Comparison of ENCODE assay signal across 21 cellular contexts in genomic region chr11:66685276-66686099, GRCh38. TPM values are rescaled to one million over a fixed set of nuclear protein-coding genes. Genes with fewer than 3 reads are reported as not detected.
DNase-seq lines count a peak whose midpoint lies in the region; ATAC-seq, FAIRE-seq and TF ChIP-seq lines count a peak whose summit lies in the region.
"Had no signal": no experiment of that assay in that cellular context is flagged by ENCODE, and none has a peak within 500 bp of the region (broad histone marks: within the 10 kb centered on the region; RNA-seq: fewer than 3 reads in every experiment).

No MANE protein-coding gene starts in this region.

- no peaks in the 10 kb centered on the region for H3K4me1 ChIP-seq in kidney (ENCODE audit: control insufficient read depth in 1 of 2, insufficient read depth in 1 of 2, low read depth in 1 of 2, low read length in 2 of 2)
- H3K4me1 ChIP-seq in thymus (ENCODE audit: control insufficient read depth, insufficient read depth, low read length), result no peaks in the 10 kb centered on the region
- no peaks in the 10 kb centered on the region for H3K4me1 ChIP-seq in gastroesophageal sphincter
- H3K4me1 ChIP-seq: A549, esophagus muscularis mucosa, heart left ventricle, transverse colon had no signal

- H3K9ac ChIP-seq in kidney (ENCODE audit: low read length in 2 of 2), result no peak overlapping the region

- H3K36me3 ChIP-seq in kidney (ENCODE audit: control insufficient read depth in 1 of 2, insufficient read depth in 2 of 2, low read length in 2 of 2), result peaks cover 3 to 6% of the 10 kb centered on the region in 2 donors
- H3K36me3 ChIP-seq in thymus (ENCODE audit: control insufficient read depth, insufficient read depth), result no peaks in the 10 kb centered on the region
- H3K36me3 ChIP-seq in gastroesophageal sphincter, result no peaks in the 10 kb centered on the region
- H3K36me3 ChIP-seq: esophagus muscularis mucosa, heart left ventricle, ovary, transverse colon had no signal

- TF ChIP-seq POLR2A in gastroesophageal sphincter (IDR thresholded peaks at IDR 0.05), result no peak

- no peak overlapping the region for H3K27ac ChIP-seq in kidney (ENCODE audit: low read depth in 2 of 2, low read length in 2 of 2)
- peak overlapping the region; percentile 11 for H3K27ac ChIP-seq in thymus (ENCODE audit: low read depth)
- no peak overlapping the region for H3K27ac ChIP-seq in gastroesophageal sphincter
- H3K27ac ChIP-seq: A549, coronary artery, esophagus muscularis mucosa, heart left ventricle, ovary, transverse colon had no signal

- FAIRE-seq in kidney (lab: Jason Lieb, UNC), result no peak
- FAIRE-seq: A549, small intestine had no signal

- H3K27me3 ChIP-seq in thymus (ENCODE audit: control insufficient read depth, insufficient read depth), result no peaks in the 10 kb centered on the region
- no peaks in the 10 kb centered on the region for H3K27me3 ChIP-seq in gastroesophageal sphincter
- H3K27me3 ChIP-seq: esophagus muscularis mucosa, heart left ventricle, ovary, transverse colon had no signal

- H3K4me3 ChIP-seq in kidney (ENCODE audit: low read length in 2 of 2) (no peak overlapping the region), thymus (ENCODE audit: low read length) (no peak overlapping the region), gastroesophageal sphincter (no peak overlapping the region)
- H3K4me3 ChIP-seq: A549, coronary artery, esophagus muscularis mucosa, heart left ventricle, ovary, transverse colon had no signal

- ATAC-seq in gastroesophageal sphincter (no peak), HG03469 (IDR thresholded peaks at IDR 0.05; ENCODE audit: unreplicated experiment) (no peak)
- ATAC-seq: HCT116, heart left ventricle, WTC11 had no signal

- H3K9me3 ChIP-seq in kidney (ENCODE audit: control insufficient read depth in 1 of 2, low read length in 2 of 2) (no peaks in the 10 kb centered on the region), thymus (ENCODE audit: control insufficient read depth) (no peaks in the 10 kb centered on the region), gastroesophageal sphincter (no peaks in the 10 kb centered on the region)
- H3K9me3 ChIP-seq: A549, esophagus muscularis mucosa, heart left ventricle, ovary, transverse colon had no signal

- TF ChIP-seq CTCF in kidney (IDR thresholded peaks at IDR 0.05; ENCODE audit: borderline replicate concordance, extremely low read depth, insufficient read depth), result no peak
- TF ChIP-seq CTCF in gastroesophageal sphincter (IDR thresholded peaks at IDR 0.05), result no peak

- TF ChIP-seq EP300 in gastroesophageal sphincter (IDR thresholded peaks at IDR 0.05), result no peak

- DNase-seq in NCI-H345 (lab: John Stamatoyannopoulos, UW), result peak; percentile 28
- DNase-seq in NCI-H345 treated with DMSO at 0.1 percent for 48 hours (lab: John Stamatoyannopoulos, UW; ENCODE audit: unreplicated experiment), result no peak
- DNase-seq in RPMI7951 (ENCODE audit: low read depth), result peak; percentile 12
- DNase-seq in kidney, result peak; percentile 37
- no peak for DNase-seq in ureter (ENCODE audit: low spot score)
- DNase-seq: CD4-positive, alpha-beta T cell; heart left ventricle; NCI-H1930; NK-92 treated with Interleukin-12 subunit alpha and Interleukin-12 subunit beta, amount 100 ng/mL, for 24 hours; ovary; small intestine; T-helper 2 cell; transverse colon had no signal

- intact Hi-C loops in kidney (cut with DNase I), result loop anchor here (10.0 kb wide), 1 partner anchor 281 kb away; no protein-coding TSS in a partner anchor

- 91% methylated on average over 27 of the region's 27 CpGs for WGBS in thymus
- 58% methylated on average over 6 of the region's 27 CpGs; no CpG with 5 or more reads in 1 of the 2 donors for WGBS in gastroesophageal sphincter (ENCODE audit: low coverage in 1 of 2), 2 donors

RNA-seq across cellular contexts. Expression of gene RBM4B, which starts 7.8 kb away (rescaled TPM):
- total RNA-seq in RPMI7951 (2014; rRNA removed; shearing (Covaris generic)), result 20.7 and 25.4 TPM in 2 replicates
- total RNA-seq in kidney (18.2 TPM), ureter (20.1 TPM), gastroesophageal sphincter (10 to 100 TPM; 10.7 to 28.2 (median 12.3) TPM)
- polyA plus RNA-seq in kidney (ENCODE audit: insufficient read depth, low read depth, low replicate concordance) (20.8 TPM), thymus (17.9 TPM)

RNA-seq across cellular contexts. Expression of gene SPTBN2, which starts 43.5 kb away (rescaled TPM):
- under 0.01 and 0.68 TPM in 2 replicates for total RNA-seq in RPMI7951 (2014; rRNA removed; shearing (Covaris generic))
- total RNA-seq in kidney (64.9 TPM), ureter (33.7 TPM), gastroesophageal sphincter (10 to 100 TPM in 1 of 4 donors, 1 to 10 TPM in 3; 1.8 to 19.5 (median 5.6) TPM)
- polyA plus RNA-seq in kidney (ENCODE audit: insufficient read depth, low read depth, low replicate concordance) (69.8 TPM), thymus (8.5 TPM)
- total RNA-seq: CD4-positive, alpha-beta T cell had no signal

RNA-seq across cellular contexts. Expression of gene RBM4, which starts 47.0 kb away (rescaled TPM):
- total RNA-seq in RPMI7951 (2014; rRNA removed; shearing (Covaris generic)), result 126 and 138 TPM in 2 replicates
- total RNA-seq in kidney (125 TPM), ureter (176 TPM), gastroesophageal sphincter (100 to 1,000 TPM in 3 of 4 donors, 10 to 100 TPM in 1; 98.2 to 114 (median 102) TPM)
- polyA plus RNA-seq in kidney (ENCODE audit: insufficient read depth, low read depth, low replicate concordance) (168 TPM), thymus (121 TPM)

Comparison
In these comparisons a context has a peak if more than half of its experiments do, and no peak if none do; other contexts are left out.
1. DNase-seq: peak in NCI-H345 (single experiment), RPMI7951 (single experiment) and kidney (single experiment); none in NCI-H345 treated with DMSO at 0.1 percent for 48 hours (single experiment) and ureter (single experiment).